ENCODE assay signal across 8 cellular contexts in the genomic region with DNA sequence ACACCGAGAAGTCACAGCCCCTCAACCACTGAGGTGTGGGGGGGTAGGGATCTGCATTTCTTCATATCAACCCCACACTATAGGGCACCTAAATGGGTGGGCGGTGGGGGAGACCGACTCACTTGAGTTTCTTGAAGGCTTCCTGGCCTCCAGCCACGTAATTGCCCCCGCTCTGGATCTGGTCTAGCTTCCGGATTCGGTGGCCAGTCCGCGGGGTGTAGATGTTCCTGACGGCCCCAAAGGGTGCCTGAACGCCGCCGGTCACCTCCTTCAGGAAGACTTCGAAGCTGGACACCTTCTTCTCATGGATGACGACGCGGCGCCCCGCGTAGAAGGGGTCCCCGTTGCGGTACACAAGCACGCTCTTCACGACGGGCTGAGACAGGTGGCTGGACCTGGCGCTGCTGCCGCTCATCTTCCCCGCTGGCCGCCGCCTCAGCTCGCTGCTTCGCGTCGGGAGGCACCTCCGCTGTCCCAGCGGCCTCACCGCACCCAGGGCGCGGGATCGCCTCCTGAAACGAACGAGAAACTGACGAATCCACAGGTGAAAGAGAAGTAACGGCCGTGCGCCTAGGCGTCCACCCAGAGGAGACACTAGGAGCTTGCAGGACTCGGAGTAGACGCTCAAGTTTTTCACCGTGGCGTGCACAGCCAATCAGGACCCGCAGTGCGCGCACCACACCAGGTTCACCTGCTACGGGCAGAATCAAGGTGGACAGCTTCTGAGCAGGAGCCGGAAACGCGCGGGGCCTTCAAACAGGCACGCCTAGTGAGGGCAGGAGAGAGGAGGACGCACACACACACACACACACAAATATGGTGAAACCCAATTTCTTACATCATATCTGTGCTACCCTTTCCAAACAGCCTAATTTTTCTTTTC. TPM values are rescaled to one million over a fixed set of nuclear protein-coding genes. Genes with fewer than 3 reads are reported as not detected.
DNase-seq lines count a peak whose midpoint lies in the region; TF ChIP-seq lines count a peak whose summit lies in the region.

A gene (minus strand): TSS at position 724 of the 883 bp plus-strand sequence. CDS start 309 bp downstream, at position 415.

- H3K27ac ChIP-seq in WERI-Rb-1 = no peak within 1 kb of the TSS

- H3K27me3 ChIP-seq in kidney epithelial cell (ENCODE audit: control insufficient read depth, insufficient read depth, low read length) (no peaks in the 10 kb centered on the region), WERI-Rb-1 (ENCODE audit: insufficient read depth, low read depth, severe bottlenecking) (no peaks in the 10 kb centered on the region)

- H3K9me3 ChIP-seq in WERI-Rb-1 (ENCODE audit: severe bottlenecking) = no peaks in the 10 kb centered on the region

- DNase-seq in ELF-1 (ENCODE audit: low read depth, low spot score) (peak; percentile 79), T follicular helper cell (ENCODE audit: low read depth) (peak; percentile 25), kidney epithelial cell (ENCODE audit: low read depth) (peak; percentile 80), SHP77 treated with DMSO at 0.1 percent for 48 hours (lab: John Stamatoyannopoulos, UW) (no peak), NK-92 (lab: John Stamatoyannopoulos, UW; ENCODE audit: unreplicated experiment) (no peak), WERI-Rb-1 (no peak)
- peak; percentile 19 for DNase-seq in stimulated activated CD4-positive, alpha-beta T cell treated with anti-CD3 and anti-CD28 coated beads, Interleukin-2, amount 100 ng/mL, for 4 hours (ENCODE audit: low read depth)

- H3K4me3 ChIP-seq in kidney epithelial cell (ENCODE audit: low read depth, low read length) (peak within 1 kb of the TSS; percentile 97), WERI-Rb-1 (ENCODE audit: low read depth, low read length) (no peak within 1 kb of the TSS)

- H3K4me1 Mint-ChIP-seq in brain = peaks cover 20% of the 10 kb centered on the region

- peaks cover 11% of the 10 kb centered on the region for H3K27me3 Mint-ChIP-seq in brain

- H3K36me3 Mint-ChIP-seq in brain = no peaks in the 10 kb centered on the region

- no peak for TF ChIP-seq CTCF in brain (conservative IDR thresholded peaks at IDR 0.05)
- TF ChIP-seq CTCF in kidney epithelial cell (IDR thresholded peaks at IDR 0.05; ENCODE audit: insufficient read depth, low read length, poor library complexity, severe bottlenecking) = no peak
- no peak for TF ChIP-seq CTCF in WERI-Rb-1 (IDR thresholded peaks at IDR 0.05; ENCODE audit: low read depth, low read length)

- H3K4me3 Mint-ChIP-seq in brain = peak within 1 kb of the TSS in 3 of 5 experiments; percentile 37 to 49 (median 42)

- H3K9me3 Mint-ChIP-seq in brain = peaks cover 0 to 9% (median 4%) of the 10 kb centered on the region in 5 experiments

- peak within 1 kb of the TSS in 1 of 5 experiments; percentile 47 for H3K27ac Mint-ChIP-seq in brain

- H3K36me3 ChIP-seq in kidney epithelial cell (ENCODE audit: control insufficient read depth, insufficient read depth, low read length) (no peaks in the 10 kb centered on the region), WERI-Rb-1 (no peaks in the 10 kb centered on the region)

RNA-seq across cellular contexts. Expression of the gene that starts here (rescaled TPM):
- polyA plus RNA-seq in brain (ENCODE audit: insufficient read depth, low read depth, low replicate concordance) = 0.88 TPM
- total RNA-seq in kidney epithelial cell = 37.1 and 43.9 TPM in 2 replicates

Comparison
In these comparisons a context has a peak if more than half of its experiments do, and no peak if none do; other contexts are left out.
1. DNase-seq: peak in ELF-1 (single experiment), T follicular helper cell (single experiment), kidney epithelial cell (single experiment) and stimulated activated CD4-positive, alpha-beta T cell treated with anti-CD3 and anti-CD28 coated beads, Interleukin-2, amount 100 ng/mL, for 4 hours (single experiment); none in SHP77 treated with DMSO at 0.1 percent for 48 hours (single experiment), NK-92 (single experiment) and WERI-Rb-1 (single experiment).